Comparison of ENCODE assay signal across 24 cellular contexts in the genomic region with DNA sequence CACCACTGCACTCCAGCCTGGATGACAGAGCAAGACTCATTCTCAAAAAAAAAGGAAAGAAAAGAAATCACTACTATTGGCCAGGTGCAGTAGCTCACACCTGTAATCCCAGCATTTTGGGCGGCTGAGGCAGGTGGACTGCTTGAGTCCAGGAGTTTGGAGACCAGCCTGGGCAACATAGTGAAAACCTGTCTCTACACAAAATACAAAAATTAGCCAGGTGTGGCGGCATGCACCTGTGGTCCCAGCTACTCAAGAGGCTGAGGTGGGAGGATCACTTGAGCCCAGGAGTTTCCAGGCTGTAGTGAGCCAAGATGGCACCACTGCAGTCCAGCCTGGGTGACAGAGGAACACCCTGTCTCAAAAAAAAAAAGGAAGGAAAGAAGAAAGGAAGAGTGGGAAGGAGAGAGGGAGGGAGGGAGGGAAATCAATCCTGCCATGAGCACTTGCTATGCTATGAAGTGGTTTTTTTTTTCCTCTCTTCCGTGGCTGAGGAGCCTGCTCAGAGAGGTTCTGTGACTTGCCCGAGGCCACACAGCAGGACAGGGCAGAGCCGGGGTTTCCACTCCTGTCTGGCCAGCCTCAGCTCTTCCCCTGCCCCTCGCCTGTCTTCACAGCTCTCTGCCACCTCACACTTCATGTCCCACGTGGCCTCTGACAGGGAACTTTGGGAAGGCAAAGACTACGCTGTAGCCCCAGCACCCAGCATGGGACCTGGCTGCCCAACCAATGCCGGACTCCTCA. TPM values are rescaled to one million over a fixed set of nuclear protein-coding genes. Genes with fewer than 3 reads are reported as not detected.
"Had no signal": no experiment of that assay in that cellular context is flagged by ENCODE, and none has a peak within 500 bp of the region (broad histone marks: within the 10 kb centered on the region; RNA-seq: fewer than 3 reads in every experiment).

No MANE protein-coding gene starts in this region.

- H3K36me3 ChIP-seq: MG63 had no signal

- H3K9me3 ChIP-seq: MG63, SK-N-SH had no signal

- H3K27ac ChIP-seq: RWPE1 had no signal

- H3K9ac ChIP-seq: SK-N-SH had no signal

- ATAC-seq: Panc1, PC-3 had no signal

- H3K4me3 ChIP-seq: MG63 had no signal

- H3K4me2 ChIP-seq: SK-N-SH had no signal

- DNase-seq: IMR-90, KBM-7, MG63, NCI-H1092, NCI-H1436, NCI-H187, NCI-H2029, NCI-H2081 treated with DMSO at 0.1 percent for 48 hours, NCI-H2171, NCI-H226, NCI-H446, NCI-H510A, NCI-H524 treated with DMSO at 0.1 percent for 48 hours, NCI-H69, NCI-H774, PC-3, SHP77, SK-N-SH, SW 1271 had no signal

RNA-seq across cellular contexts. Expression of gene GRIN2C, which starts 10.9 kb away (rescaled TPM):
- total RNA-seq: IMR-90, SK-MEL-5 had no signal

RNA-seq across cellular contexts. Expression of gene FADS6, which starts 44.6 kb away (rescaled TPM):
- total RNA-seq: HT-29, IMR-90, OCI-LY7, PC-3, SK-MEL-5 had no signal
- polyA plus RNA-seq: IMR-90, SK-N-SH had no signal
